ENCODE assay signal across 1 cellular context in the genomic region with DNA sequence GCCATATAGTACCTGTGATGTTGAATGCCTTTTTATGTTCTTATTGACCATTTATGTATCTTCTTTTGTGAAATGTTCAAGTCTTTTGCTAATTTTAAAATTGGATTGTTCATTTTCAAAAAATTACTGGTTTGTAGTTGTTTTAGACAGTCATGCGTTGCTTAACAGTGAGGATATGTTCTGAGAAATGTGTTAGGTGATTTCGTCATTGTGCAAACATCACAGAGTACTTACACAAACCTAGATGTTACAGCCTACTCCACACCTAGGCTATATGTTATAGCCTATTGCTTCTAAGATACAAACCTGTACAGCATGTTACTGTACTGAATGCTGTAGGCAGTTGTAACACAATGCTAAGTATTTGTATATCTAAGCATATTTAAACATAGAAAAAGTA.
A peak's percentile ranks its signal among the peaks of the same experiment; 100 is the strongest.
TF ChIP-seq lines count a peak whose summit lies in the region.

No MANE protein-coding gene starts in this region.

TF ChIP-seq in HepG2, 621 proteins besides CTCF, POLR2A, EP300 and RAD21 (continued from another document and continues in another):
- TF ChIP-seq ZBTB3 (CRISPR knock-in tag; IDR thresholded peaks at IDR 0.05; ENCODE audit: borderline replicate concordance, low read depth), result no peak
- no peak for TF ChIP-seq ZNF350 (CRISPR knock-in tag; IDR thresholded peaks at IDR 0.05; ENCODE audit: borderline replicate concordance, low read depth)
- TF ChIP-seq MED1 (CRISPR knock-in tag; IDR thresholded peaks at IDR 0.05), result 0 out of 2 replicates have a peak, but pooled peaks have one; percentile 23
- 0 out of 2 replicates have a peak, but pooled peaks have one; percentile 15 for TF ChIP-seq THAP11 (CRISPR knock-in tag; IDR thresholded peaks at IDR 0.05)
- no peak for TF ChIP-seq PITX1 (CRISPR knock-in tag; IDR thresholded peaks at IDR 0.05)
- no peak for TF ChIP-seq MTA1 (CRISPR knock-in tag; IDR thresholded peaks at IDR 0.05; ENCODE audit: borderline replicate concordance)
- TF ChIP-seq ZEB1 (IDR thresholded peaks at IDR 0.05; ENCODE audit: insufficient replicate concordance, low read depth), result no peak
- TF ChIP-seq WIZ (CRISPR knock-in tag; IDR thresholded peaks at IDR 0.05), result no peak
- no peak for TF ChIP-seq KMT2B (CRISPR knock-in tag; IDR thresholded peaks at IDR 0.05)
- TF ChIP-seq, protein P1, sequence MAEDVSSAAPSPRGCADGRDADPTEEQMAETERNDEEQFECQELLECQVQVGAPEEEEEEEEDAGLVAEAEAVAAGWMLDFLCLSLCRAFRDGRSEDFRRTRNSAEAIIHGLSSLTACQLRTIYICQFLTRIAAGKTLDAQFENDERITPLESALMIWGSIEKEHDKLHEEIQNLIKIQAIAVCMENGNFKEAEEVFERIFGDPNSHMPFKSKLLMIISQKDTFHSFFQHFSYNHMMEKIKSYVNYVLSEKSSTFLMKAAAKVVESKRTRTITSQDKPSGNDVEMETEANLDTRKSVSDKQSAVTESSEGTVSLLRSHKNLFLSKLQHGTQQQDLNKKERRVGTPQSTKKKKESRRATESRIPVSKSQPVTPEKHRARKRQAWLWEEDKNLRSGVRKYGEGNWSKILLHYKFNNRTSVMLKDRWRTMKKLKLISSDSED (CRISPR knock-in tag; IDR thresholded peaks at IDR 0.05), result no peak
- TF ChIP-seq ZNF644 (CRISPR knock-in tag; IDR thresholded peaks at IDR 0.05; ENCODE audit: low read depth), result 0 out of 2 replicates have a peak, but pooled peaks have one; percentile 39
- TF ChIP-seq, protein P2, sequence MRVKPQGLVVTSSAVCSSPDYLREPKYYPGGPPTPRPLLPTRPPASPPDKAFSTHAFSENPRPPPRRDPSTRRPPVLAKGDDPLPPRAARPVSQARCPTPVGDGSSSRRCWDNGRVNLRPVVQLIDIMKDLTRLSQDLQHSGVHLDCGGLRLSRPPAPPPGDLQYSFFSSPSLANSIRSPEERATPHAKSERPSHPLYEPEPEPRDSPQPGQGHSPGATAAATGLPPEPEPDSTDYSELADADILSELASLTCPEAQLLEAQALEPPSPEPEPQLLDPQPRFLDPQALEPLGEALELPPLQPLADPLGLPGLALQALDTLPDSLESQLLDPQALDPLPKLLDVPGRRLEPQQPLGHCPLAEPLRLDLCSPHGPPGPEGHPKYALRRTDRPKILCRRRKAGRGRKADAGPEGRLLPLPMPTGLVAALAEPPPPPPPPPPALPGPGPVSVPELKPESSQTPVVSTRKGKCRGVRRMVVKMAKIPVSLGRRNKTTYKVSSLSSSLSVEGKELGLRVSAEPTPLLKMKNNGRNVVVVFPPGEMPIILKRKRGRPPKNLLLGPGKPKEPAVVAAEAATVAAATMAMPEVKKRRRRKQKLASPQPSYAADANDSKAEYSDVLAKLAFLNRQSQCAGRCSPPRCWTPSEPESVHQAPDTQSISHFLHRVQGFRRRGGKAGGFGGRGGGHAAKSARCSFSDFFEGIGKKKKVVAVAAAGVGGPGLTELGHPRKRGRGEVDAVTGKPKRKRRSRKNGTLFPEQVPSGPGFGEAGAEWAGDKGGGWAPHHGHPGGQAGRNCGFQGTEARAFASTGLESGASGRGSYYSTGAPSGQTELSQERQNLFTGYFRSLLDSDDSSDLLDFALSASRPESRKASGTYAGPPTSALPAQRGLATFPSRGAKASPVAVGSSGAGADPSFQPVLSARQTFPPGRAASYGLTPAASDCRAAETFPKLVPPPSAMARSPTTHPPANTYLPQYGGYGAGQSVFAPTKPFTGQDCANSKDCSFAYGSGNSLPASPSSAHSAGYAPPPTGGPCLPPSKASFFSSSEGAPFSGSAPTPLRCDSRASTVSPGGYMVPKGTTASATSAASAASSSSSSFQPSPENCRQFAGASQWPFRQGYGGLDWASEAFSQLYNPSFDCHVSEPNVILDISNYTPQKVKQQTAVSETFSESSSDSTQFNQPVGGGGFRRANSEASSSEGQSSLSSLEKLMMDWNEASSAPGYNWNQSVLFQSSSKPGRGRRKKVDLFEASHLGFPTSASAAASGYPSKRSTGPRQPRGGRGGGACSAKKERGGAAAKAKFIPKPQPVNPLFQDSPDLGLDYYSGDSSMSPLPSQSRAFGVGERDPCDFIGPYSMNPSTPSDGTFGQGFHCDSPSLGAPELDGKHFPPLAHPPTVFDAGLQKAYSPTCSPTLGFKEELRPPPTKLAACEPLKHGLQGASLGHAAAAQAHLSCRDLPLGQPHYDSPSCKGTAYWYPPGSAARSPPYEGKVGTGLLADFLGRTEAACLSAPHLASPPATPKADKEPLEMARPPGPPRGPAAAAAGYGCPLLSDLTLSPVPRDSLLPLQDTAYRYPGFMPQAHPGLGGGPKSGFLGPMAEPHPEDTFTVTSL (CRISPR knock-in tag; IDR thresholded peaks at IDR 0.05; ENCODE audit: borderline replicate concordance), result peak; percentile 26; the same call in 1 of the 2 replicates
- no peak for TF ChIP-seq ZBTB7A (CRISPR knock-in tag; IDR thresholded peaks at IDR 0.05)
- TF ChIP-seq ZNF232 (CRISPR knock-in tag; IDR thresholded peaks at IDR 0.05; ENCODE audit: borderline replicate concordance), result no peak
- TF ChIP-seq MIXL1 (CRISPR knock-in tag; IDR thresholded peaks at IDR 0.05), result 0 out of 2 replicates have a peak, but pooled peaks have one; percentile 30
- no peak for TF ChIP-seq RBFOX2 (IDR thresholded peaks at IDR 0.05; ENCODE audit: low read depth, low read length)
- TF ChIP-seq, protein P3, sequence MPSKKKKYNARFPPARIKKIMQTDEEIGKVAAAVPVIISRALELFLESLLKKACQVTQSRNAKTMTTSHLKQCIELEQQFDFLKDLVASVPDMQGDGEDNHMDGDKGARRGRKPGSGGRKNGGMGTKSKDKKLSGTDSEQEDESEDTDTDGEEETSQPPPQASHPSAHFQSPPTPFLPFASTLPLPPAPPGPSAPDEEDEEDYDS (CRISPR knock-in tag; IDR thresholded peaks at IDR 0.05), result no peak
- peak in 1 of 2 experiments; percentile 39; a peak in 1 of 4 replicates for TF ChIP-seq KLF16 (CRISPR knock-in tag; IDR thresholded peaks at IDR 0.05)
- peak; percentile 85; the same call in 1 of the 2 replicates for TF ChIP-seq ZNF792 (CRISPR knock-in tag; IDR thresholded peaks at IDR 0.05)
- TF ChIP-seq POGZ (CRISPR knock-in tag; IDR thresholded peaks at IDR 0.05), result peak; percentile 31; the same call in 1 of the 2 replicates
- no peak for TF ChIP-seq GATAD1 (CRISPR knock-in tag; IDR thresholded peaks at IDR 0.05)
- TF ChIP-seq GATAD2A (CRISPR knock-in tag; IDR thresholded peaks at IDR 0.05), result peak; percentile 78
- peak; percentile 69 for TF ChIP-seq BCL6 (CRISPR knock-in tag; IDR thresholded peaks at IDR 0.05)
- no peak for TF ChIP-seq ZNF558 (CRISPR knock-in tag; IDR thresholded peaks at IDR 0.05; ENCODE audit: borderline replicate concordance)
- 0 out of 2 replicates have a peak, but pooled peaks have one; percentile 58 for TF ChIP-seq ZBTB21 (CRISPR knock-in tag; IDR thresholded peaks at IDR 0.05)
- TF ChIP-seq, protein P4, sequence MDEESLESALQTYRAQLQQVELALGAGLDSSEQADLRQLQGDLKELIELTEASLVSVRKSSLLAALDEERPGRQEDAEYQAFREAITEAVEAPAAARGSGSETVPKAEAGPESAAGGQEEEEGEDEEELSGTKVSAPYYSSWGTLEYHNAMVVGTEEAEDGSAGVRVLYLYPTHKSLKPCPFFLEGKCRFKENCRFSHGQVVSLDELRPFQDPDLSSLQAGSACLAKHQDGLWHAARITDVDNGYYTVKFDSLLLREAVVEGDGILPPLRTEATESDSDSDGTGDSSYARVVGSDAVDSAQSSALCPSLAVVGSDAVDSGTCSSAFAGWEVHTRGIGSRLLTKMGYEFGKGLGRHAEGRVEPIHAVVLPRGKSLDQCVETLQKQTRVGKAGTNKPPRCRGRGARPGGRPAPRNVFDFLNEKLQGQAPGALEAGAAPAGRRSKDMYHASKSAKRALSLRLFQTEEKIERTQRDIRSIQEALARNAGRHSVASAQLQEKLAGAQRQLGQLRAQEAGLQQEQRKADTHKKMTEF (CRISPR knock-in tag; IDR thresholded peaks at IDR 0.05), result peak; percentile 28; the same call in 1 of the 2 replicates
- TF ChIP-seq ZNF768 (CRISPR knock-in tag; IDR thresholded peaks at IDR 0.05), result no peak
- TF ChIP-seq DNMT1 (CRISPR knock-in tag; IDR thresholded peaks at IDR 0.05), result no peak
- no peak for TF ChIP-seq HOXA9 (CRISPR knock-in tag; IDR thresholded peaks at IDR 0.05; ENCODE audit: borderline replicate concordance)
- no peak for TF ChIP-seq XBP1 (CRISPR knock-in tag; IDR thresholded peaks at IDR 0.05)
- no peak for TF ChIP-seq NONO (IDR thresholded peaks at IDR 0.05)
- TF ChIP-seq NONO (CRISPR knock-in tag; conservative IDR thresholded peaks at IDR 0.05), result no peak
- no peak for TF ChIP-seq HNRNPL (IDR thresholded peaks at IDR 0.05; ENCODE audit: low read depth, low read length)
- TF ChIP-seq, protein P5, sequence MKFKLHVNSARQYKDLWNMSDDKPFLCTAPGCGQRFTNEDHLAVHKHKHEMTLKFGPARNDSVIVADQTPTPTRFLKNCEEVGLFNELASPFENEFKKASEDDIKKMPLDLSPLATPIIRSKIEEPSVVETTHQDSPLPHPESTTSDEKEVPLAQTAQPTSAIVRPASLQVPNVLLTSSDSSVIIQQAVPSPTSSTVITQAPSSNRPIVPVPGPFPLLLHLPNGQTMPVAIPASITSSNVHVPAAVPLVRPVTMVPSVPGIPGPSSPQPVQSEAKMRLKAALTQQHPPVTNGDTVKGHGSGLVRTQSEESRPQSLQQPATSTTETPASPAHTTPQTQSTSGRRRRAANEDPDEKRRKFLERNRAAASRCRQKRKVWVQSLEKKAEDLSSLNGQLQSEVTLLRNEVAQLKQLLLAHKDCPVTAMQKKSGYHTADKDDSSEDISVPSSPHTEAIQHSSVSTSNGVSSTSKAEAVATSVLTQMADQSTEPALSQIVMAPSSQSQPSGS (CRISPR knock-in tag; IDR thresholded peaks at IDR 0.05), result peak; percentile 60; the same call in 1 of the 2 replicates
- TF ChIP-seq EZH2 (conservative IDR thresholded peaks at IDR 0.05; ENCODE audit: low read depth, low read length), result no peak
- no peak for TF ChIP-seq ARNT (IDR thresholded peaks at IDR 0.05)
- TF ChIP-seq ELF3 (CRISPR knock-in tag; IDR thresholded peaks at IDR 0.05), result peak; percentile 11; the same call in 1 of the 2 replicates
- TF ChIP-seq KDM4B (CRISPR knock-in tag; IDR thresholded peaks at IDR 0.05), result no peak
- TF ChIP-seq ZNF672 (CRISPR knock-in tag; IDR thresholded peaks at IDR 0.05), result no peak
- no peak for TF ChIP-seq DMAP1 (CRISPR knock-in tag; IDR thresholded peaks at IDR 0.05)
- peak; percentile 68 for TF ChIP-seq JUND (CRISPR knock-in tag; IDR thresholded peaks at IDR 0.05)
- TF ChIP-seq ZNF556 (CRISPR knock-in tag; IDR thresholded peaks at IDR 0.05; ENCODE audit: borderline replicate concordance), result no peak
- TF ChIP-seq ZBTB1 (CRISPR knock-in tag; IDR thresholded peaks at IDR 0.05; ENCODE audit: borderline replicate concordance), result no peak
- no peak for TF ChIP-seq SALL2 (CRISPR knock-in tag; IDR thresholded peaks at IDR 0.05)
- TF ChIP-seq, protein P6, sequence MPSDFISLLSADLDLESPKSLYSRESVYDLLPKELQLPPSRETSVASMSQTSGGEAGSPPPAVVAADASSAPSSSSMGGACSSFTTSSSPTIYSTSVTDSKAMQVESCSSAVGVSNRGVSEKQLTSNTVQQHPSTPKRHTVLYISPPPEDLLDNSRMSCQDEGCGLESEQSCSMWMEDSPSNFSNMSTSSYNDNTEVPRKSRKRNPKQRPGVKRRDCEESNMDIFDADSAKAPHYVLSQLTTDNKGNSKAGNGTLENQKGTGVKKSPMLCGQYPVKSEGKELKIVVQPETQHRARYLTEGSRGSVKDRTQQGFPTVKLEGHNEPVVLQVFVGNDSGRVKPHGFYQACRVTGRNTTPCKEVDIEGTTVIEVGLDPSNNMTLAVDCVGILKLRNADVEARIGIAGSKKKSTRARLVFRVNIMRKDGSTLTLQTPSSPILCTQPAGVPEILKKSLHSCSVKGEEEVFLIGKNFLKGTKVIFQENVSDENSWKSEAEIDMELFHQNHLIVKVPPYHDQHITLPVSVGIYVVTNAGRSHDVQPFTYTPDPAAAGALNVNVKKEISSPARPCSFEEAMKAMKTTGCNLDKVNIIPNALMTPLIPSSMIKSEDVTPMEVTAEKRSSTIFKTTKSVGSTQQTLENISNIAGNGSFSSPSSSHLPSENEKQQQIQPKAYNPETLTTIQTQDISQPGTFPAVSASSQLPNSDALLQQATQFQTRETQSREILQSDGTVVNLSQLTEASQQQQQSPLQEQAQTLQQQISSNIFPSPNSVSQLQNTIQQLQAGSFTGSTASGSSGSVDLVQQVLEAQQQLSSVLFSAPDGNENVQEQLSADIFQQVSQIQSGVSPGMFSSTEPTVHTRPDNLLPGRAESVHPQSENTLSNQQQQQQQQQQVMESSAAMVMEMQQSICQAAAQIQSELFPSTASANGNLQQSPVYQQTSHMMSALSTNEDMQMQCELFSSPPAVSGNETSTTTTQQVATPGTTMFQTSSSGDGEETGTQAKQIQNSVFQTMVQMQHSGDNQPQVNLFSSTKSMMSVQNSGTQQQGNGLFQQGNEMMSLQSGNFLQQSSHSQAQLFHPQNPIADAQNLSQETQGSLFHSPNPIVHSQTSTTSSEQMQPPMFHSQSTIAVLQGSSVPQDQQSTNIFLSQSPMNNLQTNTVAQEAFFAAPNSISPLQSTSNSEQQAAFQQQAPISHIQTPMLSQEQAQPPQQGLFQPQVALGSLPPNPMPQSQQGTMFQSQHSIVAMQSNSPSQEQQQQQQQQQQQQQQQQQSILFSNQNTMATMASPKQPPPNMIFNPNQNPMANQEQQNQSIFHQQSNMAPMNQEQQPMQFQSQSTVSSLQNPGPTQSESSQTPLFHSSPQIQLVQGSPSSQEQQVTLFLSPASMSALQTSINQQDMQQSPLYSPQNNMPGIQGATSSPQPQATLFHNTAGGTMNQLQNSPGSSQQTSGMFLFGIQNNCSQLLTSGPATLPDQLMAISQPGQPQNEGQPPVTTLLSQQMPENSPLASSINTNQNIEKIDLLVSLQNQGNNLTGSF (CRISPR knock-in tag; IDR thresholded peaks at IDR 0.05), result no peak
